In genomic region chr5:132736853-132737833, GRCh38 we compare ENCODE assay signal across 8 cellular contexts. TPM values are rescaled to one million over a fixed set of nuclear protein-coding genes. Genes with fewer than 3 reads are reported as not detected.
DNase-seq lines count a peak whose midpoint lies in the region; ATAC-seq and TF ChIP-seq lines count a peak whose summit lies in the region.

KIF3A (minus strand) TSS chr5:132737546; CDS start chr5:132737419, 127 bp downstream.

- ATAC-seq in stimulated activated naive CD8-positive, alpha-beta T cell treated with anti-CD3 and anti-CD28 coated beads, Interleukin-15, amount 100 ng/mL, for 72 hours: peak; percentile 92

- peaks cover 9% of the 10 kb centered on the region for H3K9me3 Mint-ChIP-seq in nephron progenitor cell
- no peaks in the 10 kb centered on the region for H3K9me3 Mint-ChIP-seq in stimulated activated naive CD8-positive, alpha-beta T cell treated with anti-CD3 and anti-CD28 coated beads, Interleukin-15, amount 100 ng/mL, for 72 hours

- DNase-seq in H7: peak; percentile 99
- peak; percentile 96 for DNase-seq in M059J (ENCODE audit: low read depth)
- peak; percentile 94 to 99 for DNase-seq in SHP77 (lab: John Stamatoyannopoulos, UW)
- peak; percentile 98 for DNase-seq in activated effector memory CD4-positive, alpha-beta T cell treated with Interleukin-2 at 50 U/mL for 16 hours
- peak; percentile 90 for DNase-seq in fibroblast of the conjunctiva (ENCODE audit: low read depth)
- DNase-seq in nephron progenitor cell: peak; percentile 98
- DNase-seq in stimulated activated naive CD8-positive, alpha-beta T cell treated with anti-CD3 and anti-CD28 coated beads, Interleukin-15, amount 100 ng/mL, for 72 hours: peak; percentile 98 to 99

- no peaks in the 10 kb centered on the region for H3K36me3 ChIP-seq in ES-I3 (ENCODE audit: insufficient read depth, low read length)
- H3K36me3 ChIP-seq in H7 (replicated peaks; ENCODE audit: control insufficient read depth, insufficient read depth, low read length): no peaks in the 10 kb centered on the region

- peak within 1 kb of the TSS; percentile 89 for H3K9ac ChIP-seq in ES-I3 (ENCODE audit: low read depth, low read length)

- no peaks in the 10 kb centered on the region for H3K4me1 ChIP-seq in ES-I3 (ENCODE audit: insufficient read depth, low read length)

- H3K27ac Mint-ChIP-seq in nephron progenitor cell: no peak within 1 kb of the TSS
- H3K27ac Mint-ChIP-seq in stimulated activated naive CD8-positive, alpha-beta T cell treated with anti-CD3 and anti-CD28 coated beads, Interleukin-15, amount 100 ng/mL, for 72 hours: peak within 1 kb of the TSS; percentile 92 to 93

- H3K36me3 Mint-ChIP-seq in nephron progenitor cell (ENCODE audit: low read depth): peaks cover 17% of the 10 kb centered on the region

- peaks cover 25% of the 10 kb centered on the region for H3K4me1 Mint-ChIP-seq in nephron progenitor cell
- peaks cover 42% of the 10 kb centered on the region for H3K4me1 Mint-ChIP-seq in stimulated activated naive CD8-positive, alpha-beta T cell treated with anti-CD3 and anti-CD28 coated beads, Interleukin-15, amount 100 ng/mL, for 72 hours

- peak within 1 kb of the TSS; percentile 88 for H3K4me3 ChIP-seq in H7 (ENCODE audit: insufficient read depth, low read depth, low read length)

- peak within 1 kb of the TSS; percentile 87 for H3K4me3 Mint-ChIP-seq in nephron progenitor cell
- peak within 1 kb of the TSS; percentile 89 to 91 for H3K4me3 Mint-ChIP-seq in stimulated activated naive CD8-positive, alpha-beta T cell treated with anti-CD3 and anti-CD28 coated beads, Interleukin-15, amount 100 ng/mL, for 72 hours

- no peaks in the 10 kb centered on the region for H3K9me3 ChIP-seq in ES-I3 (ENCODE audit: control insufficient read depth, insufficient read depth, low read length)

- peaks cover 2% of the 10 kb centered on the region; the same call in 1 of the 2 replicates for H3K27me3 ChIP-seq in H7 (ENCODE audit: control insufficient read depth, insufficient read depth, low read length)

- TF ChIP-seq CTCF in nephron progenitor cell (IDR thresholded peaks at IDR 0.05): no peak

- peaks cover 36% of the 10 kb centered on the region for H3K27me3 Mint-ChIP-seq in nephron progenitor cell (ENCODE audit: low read depth, poor library complexity)
- no peaks in the 10 kb centered on the region for H3K27me3 Mint-ChIP-seq in stimulated activated naive CD8-positive, alpha-beta T cell treated with anti-CD3 and anti-CD28 coated beads, Interleukin-15, amount 100 ng/mL, for 72 hours

RNA-seq across cellular contexts. Expression of gene KIF3A, which starts in this region (rescaled TPM):
- 2.7 and 3.2 TPM in 2 replicates for total RNA-seq in H7 (2014; rRNA removed; shearing (Covaris generic))
- 4.7 and 5.5 TPM in 2 replicates for total RNA-seq in M059J (2014; rRNA removed; shearing (Covaris generic))

Comparison
In these comparisons a context has a peak if more than half of its experiments do, and no peak if none do; other contexts are left out.
1. Peak in every context shown above with its lines: DNase-seq, ATAC-seq and H3K4me3 ChIP-seq.